Comparison of ENCODE assay signal across 8 cellular contexts in the genomic region with DNA sequence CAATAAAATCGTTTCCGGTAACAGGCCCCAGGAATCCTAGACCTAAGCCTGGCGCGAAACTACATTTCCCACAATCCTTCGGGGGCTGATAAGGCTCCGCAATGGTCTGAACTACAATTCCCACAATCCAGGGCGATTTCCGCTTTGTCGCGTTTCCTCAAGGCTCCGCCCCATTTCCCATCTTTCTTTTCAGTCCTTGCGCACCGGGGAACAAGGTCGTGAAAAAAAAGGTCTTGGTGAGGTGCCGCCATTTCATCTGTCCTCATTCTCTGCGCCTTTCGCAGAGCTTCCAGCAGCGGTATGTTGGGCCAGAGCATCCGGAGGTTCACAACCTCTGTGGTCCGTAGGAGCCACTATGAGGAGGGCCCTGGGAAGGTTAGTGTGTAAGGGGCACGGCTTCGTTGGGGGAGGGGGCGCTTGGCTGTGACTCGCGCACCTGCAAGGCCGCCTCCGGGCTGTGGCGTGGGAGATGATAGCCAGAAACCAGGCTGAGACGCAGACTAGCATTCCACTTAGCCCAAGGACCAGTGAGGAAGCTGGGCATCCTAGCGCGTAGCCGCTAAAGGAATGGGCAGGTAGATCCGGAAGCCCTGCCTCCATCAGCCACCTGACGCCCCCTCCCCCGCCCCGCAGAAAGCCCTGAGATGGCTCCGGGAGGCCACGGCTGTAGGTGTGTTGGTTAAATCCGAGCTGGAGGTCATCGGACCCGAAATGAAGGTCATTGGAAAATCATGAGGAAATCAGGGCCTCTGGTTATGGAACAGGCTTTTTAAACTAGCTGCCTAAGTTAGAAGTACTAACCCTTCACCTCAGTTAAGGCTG. TPM values are rescaled to one million over a fixed set of nuclear protein-coding genes. Genes with fewer than 3 reads are reported as not detected.
DNase-seq lines count a peak whose midpoint lies in the region; ATAC-seq and TF ChIP-seq lines count a peak whose summit lies in the region.

Gene COX7C (plus strand): TSS at position 186 of the 822 bp plus-strand sequence. CDS start 115 bp downstream, at position 301.

- no peak within 1 kb of the TSS for H2AK5ac ChIP-seq in H9 (ENCODE audit: insufficient read length, low read length)

- no peak within 1 kb of the TSS for H2BK15ac ChIP-seq in H9 (ENCODE audit: low read depth, low read length)

- 0 out of 2 replicates have a peak, but pooled peaks cover 2% of the 10 kb centered on the region for H3K4me1 ChIP-seq in H9 (ENCODE audit: insufficient read depth, low read length)

- H2AFZ ChIP-seq in H9 (ENCODE audit: low read length): no peak within 1 kb of the TSS

- peak within 1 kb of the TSS; percentile 46 for H4K91ac ChIP-seq in H9 (ENCODE audit: insufficient read length, low read depth, low read length)

- H3K79me2 ChIP-seq in H9 (ENCODE audit: insufficient read depth, low read length): peaks cover 9% of the 10 kb centered on the region; the same call in 1 of the 2 replicates

- peak within 1 kb of the TSS; percentile 82 for H3K56ac ChIP-seq in H9 (ENCODE audit: insufficient read length, low read depth, low read length)

- H3K23ac ChIP-seq in H9 (ENCODE audit: insufficient read length, low read depth, low read length): peak within 1 kb of the TSS; percentile 31

- H3K36me3 ChIP-seq in MG63: peaks cover 43% of the 10 kb centered on the region

- H2BK120ac ChIP-seq in H9 (ENCODE audit: low read depth, low read length, poor library complexity, severe bottlenecking): no peak within 1 kb of the TSS

- 0 out of 5 replicates have a peak, but pooled peaks cover 0 to 3% of the 10 kb centered on the region in 2 experiments for H3K9me3 Mint-ChIP-seq in H9
- peaks cover 3% of the 10 kb centered on the region for H3K9me3 Mint-ChIP-seq in natural killer cell treated with Interleukin-12 subunit alpha and Interleukin-12 subunit beta and Interleukin-15 and Interleukin-18, amount 100 ng/mL, for 72 hours

- peak within 1 kb of the TSS; percentile 99 for H3K9ac ChIP-seq in H9 (ENCODE audit: extremely low read depth, insufficient read length, low read length)

- peak within 1 kb of the TSS; percentile 97 for H2BK5ac ChIP-seq in H9 (ENCODE audit: insufficient read length, low read length)

- H3K27me3 ChIP-seq in H9 (ENCODE audit: insufficient read depth, low read length) (no peaks in the 10 kb centered on the region), MG63 (no peaks in the 10 kb centered on the region; the same call in none of the 2 replicates)

- H3K79me1 ChIP-seq in H9 (ENCODE audit: insufficient read depth, low read depth, low read length, poor library complexity, severe bottlenecking): no peaks in the 10 kb centered on the region

- WGBS in H9 (ENCODE audit: extremely low coverage, insufficient read length, low lambda C conversion rate): no CpG with 5 or more reads among the region's 41 CpGs

- H3K27ac ChIP-seq in H9 (ENCODE audit: insufficient read length, low read depth, low read length): peak within 1 kb of the TSS; percentile 67

- TF ChIP-seq CTCF in H9 (conservative IDR thresholded peaks at IDR 0.05) (no peak), fibroblast of pulmonary artery (IDR thresholded peaks at IDR 0.05; ENCODE audit: low read length, missing control alignments) (no peak)

- peak within 1 kb of the TSS; percentile 83 for H3K4me2 ChIP-seq in H9 (ENCODE audit: insufficient read depth, insufficient read length, low read length)

- no peaks in the 10 kb centered on the region for H4K20me1 ChIP-seq in H9 (ENCODE audit: control insufficient read depth, insufficient read depth, insufficient read length)

- no peaks in the 10 kb centered on the region for H3K27me3 Mint-ChIP-seq in H9 (ENCODE audit: low read depth)
- peaks cover 11 to 17% of the 10 kb centered on the region in 2 donors for H3K27me3 Mint-ChIP-seq in natural killer cell treated with Interleukin-12 subunit alpha and Interleukin-12 subunit beta and Interleukin-15 and Interleukin-18, amount 100 ng/mL, for 72 hours

- H3K9me3 ChIP-seq in H9 (ENCODE audit: control insufficient read depth, low read depth, low read length) (no peaks in the 10 kb centered on the region), MG63 (no peaks in the 10 kb centered on the region; the same call in 1 of the 2 replicates)

- H3K18ac ChIP-seq in H9 (ENCODE audit: insufficient read length, low read depth, low read length): peak within 1 kb of the TSS; percentile 99

- peaks cover 22 to 25% of the 10 kb centered on the region in 2 experiments for H3K4me1 Mint-ChIP-seq in H9
- H3K4me1 Mint-ChIP-seq in natural killer cell treated with Interleukin-12 subunit alpha and Interleukin-12 subunit beta and Interleukin-15 and Interleukin-18, amount 100 ng/mL, for 72 hours (ENCODE audit: low read depth in 2 of 2): peaks cover 13 to 17% of the 10 kb centered on the region in 2 donors

- H3K4me3 Mint-ChIP-seq in H9: peak within 1 kb of the TSS; percentile 99 to 100
- H3K4me3 Mint-ChIP-seq in natural killer cell treated with Interleukin-12 subunit alpha and Interleukin-12 subunit beta and Interleukin-15 and Interleukin-18, amount 100 ng/mL, for 72 hours: peak within 1 kb of the TSS; percentile 98

- H3K27ac Mint-ChIP-seq in H9: peak within 1 kb of the TSS; percentile 100
- H3K27ac Mint-ChIP-seq in natural killer cell treated with Interleukin-12 subunit alpha and Interleukin-12 subunit beta and Interleukin-15 and Interleukin-18, amount 100 ng/mL, for 72 hours: peak within 1 kb of the TSS; percentile 90 to 93

- H3K23me2 ChIP-seq in H9 (ENCODE audit: insufficient read length, low read depth, low read length, poor library complexity, severe bottlenecking): no peaks in the 10 kb centered on the region

- no peak within 1 kb of the TSS for H2BK20ac ChIP-seq in H9 (ENCODE audit: low read depth, low read length, poor library complexity, severe bottlenecking)

- peak within 1 kb of the TSS; percentile 86 for H4K8ac ChIP-seq in H9 (replicated peaks; ENCODE audit: insufficient read length, low read depth, low read length)

- H3K4ac ChIP-seq in H9 (ENCODE audit: low read depth, low read length): peak within 1 kb of the TSS; percentile 66; the same call in 1 of the 2 replicates

- H4K5ac ChIP-seq in H9 (ENCODE audit: insufficient read length, low read depth, low read length): peak within 1 kb of the TSS; percentile 89

- peaks cover 35 to 52% (median 45%) of the 10 kb centered on the region in 3 experiments; a peak in 6 of 7 replicates for H3K36me3 Mint-ChIP-seq in H9 (ENCODE audit: insufficient read depth in 1 of 3, low read depth in 3 of 3)
- peaks cover 34% of the 10 kb centered on the region for H3K36me3 Mint-ChIP-seq in natural killer cell treated with Interleukin-12 subunit alpha and Interleukin-12 subunit beta and Interleukin-15 and Interleukin-18, amount 100 ng/mL, for 72 hours

- H3T11ph ChIP-seq in H9 (ENCODE audit: low read length): no peak within 1 kb of the TSS

- peak; percentile 97 for DNase-seq in ELR (ENCODE audit: low read depth)
- peak; percentile 94 for DNase-seq in H9
- peak; percentile 94 for DNase-seq in MG63
- DNase-seq in SHP77 treated with DMSO at 0.1 percent for 48 hours (lab: John Stamatoyannopoulos, UW): peak; percentile 94
- peak; percentile 96 for DNase-seq in activated effector memory CD4-positive, alpha-beta T cell treated with anti-CD3 and anti-CD28 coated beads, Interleukin-2, amount 50 U/mL, for 16 hours
- peak; percentile 97 for DNase-seq in fibroblast of pulmonary artery (ENCODE audit: low read depth)
- DNase-seq in natural killer cell treated with Interleukin-12 subunit alpha and Interleukin-12 subunit beta and Interleukin-15 and Interleukin-18, amount 100 ng/mL, for 72 hours (ENCODE audit: low spot score): peak; percentile 93
- DNase-seq in stimulated activated naive CD8-positive, alpha-beta T cell treated with anti-CD3 and anti-CD28 coated beads, Interleukin-15, Interleukin-2, amounts not matched to agents 100 U/mL and 50 U/mL, for 24 hours: peak; percentile 88

- H3K14ac ChIP-seq in H9 (ENCODE audit: insufficient read depth, low read length): peak within 1 kb of the TSS; percentile 99

- no peak within 1 kb of the TSS for H2BK12ac ChIP-seq in H9 (ENCODE audit: insufficient read length, low read depth, low read length)

- H3K4me3 ChIP-seq in MG63 (peak within 1 kb of the TSS; percentile 100), fibroblast of pulmonary artery (replicated peaks; ENCODE audit: low read depth, low read length) (peak within 1 kb of the TSS; percentile 98)

- peak; percentile 99 to 100 for ATAC-seq in natural killer cell treated with Interleukin-12 subunit alpha and Interleukin-12 subunit beta and Interleukin-15 and Interleukin-18, amount 100 ng/mL, for 72 hours
- peak; percentile 100 for ATAC-seq in stimulated activated naive CD8-positive, alpha-beta T cell treated with anti-CD3 and anti-CD28 coated beads, Interleukin-15, Interleukin-2, amounts not matched to agents 100 U/mL and 50 U/mL, for 24 hours

RNA-seq across cellular contexts. Expression of gene COX7C, which starts in this region (rescaled TPM):
- total RNA-seq in H9 (2021): 1,292 and 1,315 TPM in 2 replicates
- total RNA-seq in MG63 (2014; rRNA removed; shearing (Covaris generic); ENCODE audit: low replicate concordance): 554 and 683 TPM in 2 replicates
- total RNA-seq in natural killer cell treated with Interleukin-12 subunit alpha and Interleukin-12 subunit beta and Interleukin-15 and Interleukin-18, amount 100 ng/mL, for 72 hours: 100 to 1,000 TPM; 342 to 425 TPM

Comparison
In these comparisons a context has a peak if more than half of its experiments do, and no peak if none do; other contexts are left out.
1. Peak in every context shown above with its lines: DNase-seq, ATAC-seq, H3K4me3 ChIP-seq and H3K27ac ChIP-seq.